Comparison of ENCODE assay signal across 20 cellular contexts in the genomic region with DNA sequence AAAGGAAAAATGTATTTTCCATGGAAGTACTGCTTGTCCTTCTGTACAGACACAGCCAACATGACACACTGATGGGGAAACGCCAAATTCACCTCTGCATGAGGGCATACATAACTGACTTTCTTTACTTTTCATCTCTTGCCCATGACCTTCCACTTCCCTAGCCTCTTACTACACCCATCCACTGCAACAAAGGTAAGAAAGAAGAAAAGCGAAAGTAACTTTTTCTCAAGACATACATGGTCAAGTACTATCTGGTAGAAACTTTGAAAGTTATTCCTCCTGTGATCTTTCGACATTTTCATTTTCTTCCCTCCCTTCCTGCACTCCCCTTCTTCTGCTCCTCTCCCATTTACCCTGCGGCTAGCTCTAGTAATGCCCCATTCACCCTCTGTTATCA.
DNase-seq lines count a peak whose midpoint lies in the region; ATAC-seq, FAIRE-seq and TF ChIP-seq lines count a peak whose summit lies in the region.
"Had no signal": no experiment of that assay in that cellular context is flagged by ENCODE, and none has a peak within 500 bp of the region (broad histone marks: within the 10 kb centered on the region; RNA-seq: fewer than 3 reads in every experiment).

No MANE protein-coding gene starts in this region.

- no peaks in the 10 kb centered on the region for H3K9me3 ChIP-seq in naive thymus-derived CD4-positive, alpha-beta T cell (ENCODE audit: control insufficient read depth in 2 of 3, low read length in 3 of 3)
- H3K9me3 ChIP-seq in right lobe of liver, result no peaks in the 10 kb centered on the region

- WGBS in right lobe of liver (ENCODE audit: insufficient coverage, low coverage, low lambda C conversion rate, missing lambda C conversion rate), result 84% methylated on average over 4 of the region's 4 CpGs

- peaks cover 4% of the 10 kb centered on the region for H3K9me3 Mint-ChIP-seq in activated CD4-positive, alpha-beta T cell treated with anti-CD3 and anti-CD28 coated beads, Interleukin-2, amount 10 ng/mL, durations not matched to agents 7 days and 5 days
- no peaks in the 10 kb centered on the region for H3K9me3 Mint-ChIP-seq in activated CD4-positive, alpha-beta T cell treated with anti-CD3 and anti-CD28 coated beads, Interleukin-2, amount 10 ng/mL, durations not matched to agents 24 days and 14 days
- H3K9me3 Mint-ChIP-seq in WTC11, result no peaks in the 10 kb centered on the region
- no peaks in the 10 kb centered on the region for H3K9me3 Mint-ChIP-seq in naive thymus-derived CD4-positive, alpha-beta T cell
- H3K9me3 Mint-ChIP-seq: CD4-positive, alpha-beta memory T cell had no signal

- POLR2A ChIA-PET in activated CD4-positive, alpha-beta T cell treated with anti-CD3 and anti-CD28 coated beads, Interleukin-2, amount 10 ng/mL, durations not matched to agents 7 days and 5 days (lab: Charles Lee), result no interaction called here
- POLR2A ChIA-PET in WTC11 (lab: Charles Lee), result no interaction called here
- POLR2A ChIA-PET in naive thymus-derived CD4-positive, alpha-beta T cell (lab: Charles Lee), result no interaction called here

- no peaks in the 10 kb centered on the region for H3K27me3 ChIP-seq in naive thymus-derived CD4-positive, alpha-beta T cell (ENCODE audit: control insufficient read depth in 2 of 2, insufficient read depth in 2 of 2, low read length in 2 of 2)
- H3K27me3 ChIP-seq in right lobe of liver, result no peaks in the 10 kb centered on the region

- intact Hi-C loops in activated CD4-positive, alpha-beta T cell treated with anti-CD3 and anti-CD28 coated beads, Interleukin-2, amount 10 ng/mL, durations not matched to agents 24 days and 14 days (cut with micrococcal nuclease), result no loop called here
- intact Hi-C loops in naive thymus-derived CD4-positive, alpha-beta T cell (cut with micrococcal nuclease), result no loop called here
- intact Hi-C loops in right lobe of liver (cut with DNase I), result no loop called here

- no peak for TF ChIP-seq POLR2A in GM12892 (IDR thresholded peaks at IDR 0.05; ENCODE audit: low read depth, low read length)
- no peak for TF ChIP-seq POLR2A in right lobe of liver (IDR thresholded peaks at IDR 0.05)

- no peak for ATAC-seq in WTC11
- no peak for ATAC-seq in naive thymus-derived CD4-positive, alpha-beta T cell
- ATAC-seq in GM18873 (IDR thresholded peaks at IDR 0.05; ENCODE audit: low FRiP score, unreplicated experiment), result no peak
- no peak for ATAC-seq in right lobe of liver
- ATAC-seq: PC-3 had no signal

- no peaks in the 10 kb centered on the region for H3K36me3 ChIP-seq in naive thymus-derived CD4-positive, alpha-beta T cell (ENCODE audit: control insufficient read depth in 2 of 3, insufficient read depth in 3 of 3, low read length in 3 of 3)
- H3K36me3 ChIP-seq in right lobe of liver, result peaks cover 0 to 31% (median 15%) of the 10 kb centered on the region in 4 donors

- no peaks in the 10 kb centered on the region for H3K4me1 ChIP-seq in naive thymus-derived CD4-positive, alpha-beta T cell (ENCODE audit: control insufficient read depth in 2 of 2, insufficient read depth in 2 of 2, low read length in 2 of 2)
- H3K4me1 ChIP-seq in right lobe of liver, result no peaks in the 10 kb centered on the region

- peaks cover 4% of the 10 kb centered on the region for H3K36me3 Mint-ChIP-seq in activated CD4-positive, alpha-beta T cell treated with anti-CD3 and anti-CD28 coated beads, Interleukin-2, amount 10 ng/mL, durations not matched to agents 7 days and 5 days (ENCODE audit: low read depth)
- no peaks in the 10 kb centered on the region for H3K36me3 Mint-ChIP-seq in activated CD4-positive, alpha-beta T cell treated with anti-CD3 and anti-CD28 coated beads, Interleukin-2, amount 10 ng/mL, durations not matched to agents 24 days and 14 days (ENCODE audit: low read depth)
- peaks cover 26% of the 10 kb centered on the region for H3K36me3 Mint-ChIP-seq in WTC11
- H3K36me3 Mint-ChIP-seq in naive thymus-derived CD4-positive, alpha-beta T cell, result peaks cover 0 to 33% (median 25%) of the 10 kb centered on the region in 5 donors

- DNase-seq in activated CD4-positive, alpha-beta T cell treated with anti-CD3 and anti-CD28 coated beads, Interleukin-2, amount 10 ng/mL, durations not matched to agents 7 days and 5 days, result no peak
- DNase-seq in activated CD4-positive, alpha-beta T cell treated with anti-CD3 and anti-CD28 coated beads, Interleukin-2, amount 10 ng/mL, durations not matched to agents 24 days and 14 days, result no peak
- DNase-seq in GM12892 (ENCODE audit: insufficient read length) (no peak), WTC11 (ENCODE audit: low spot score) (no peak), right lobe of liver (no peak), COLO829 (ENCODE audit: low spot score) (no peak)
- no peak for DNase-seq in naive thymus-derived CD4-positive, alpha-beta T cell
- DNase-seq: CD4-positive, alpha-beta memory T cell; DMS79 treated with DMSO at 0.1 percent for 48 hours; Kasumi-1; MM.1S; NCI-H1105; NCI-H1930; NCI-H2171; NCI-H748 treated with DMSO at 0.1 percent for 48 hours; PC-3 had no signal

- H3K4me1 Mint-ChIP-seq in activated CD4-positive, alpha-beta T cell treated with anti-CD3 and anti-CD28 coated beads, Interleukin-2, amount 10 ng/mL, durations not matched to agents 7 days and 5 days, result peaks cover 18% of the 10 kb centered on the region
- peaks cover 10% of the 10 kb centered on the region for H3K4me1 Mint-ChIP-seq in activated CD4-positive, alpha-beta T cell treated with anti-CD3 and anti-CD28 coated beads, Interleukin-2, amount 10 ng/mL, durations not matched to agents 24 days and 14 days
- peaks cover 28% of the 10 kb centered on the region for H3K4me1 Mint-ChIP-seq in WTC11
- H3K4me1 Mint-ChIP-seq in naive thymus-derived CD4-positive, alpha-beta T cell, result peaks cover 7 to 19% (median 13%) of the 10 kb centered on the region in 7 donors

- no peak for TF ChIP-seq CTCF in WTC11 (IDR thresholded peaks at IDR 0.05)
- no peak for TF ChIP-seq CTCF in right lobe of liver (IDR thresholded peaks at IDR 0.05)

- CTCF ChIA-PET in activated CD4-positive, alpha-beta T cell treated with anti-CD3 and anti-CD28 coated beads, Interleukin-2, amount 10 ng/mL, durations not matched to agents 7 days and 5 days (lab: Charles Lee), result no interaction called here
- CTCF ChIA-PET in WTC11 (lab: Charles Lee), result no interaction called here
- CTCF ChIA-PET in naive thymus-derived CD4-positive, alpha-beta T cell (lab: Charles Lee), result no interaction called here

- H3K4me3 Mint-ChIP-seq in activated CD4-positive, alpha-beta T cell treated with anti-CD3 and anti-CD28 coated beads, Interleukin-2, amount 10 ng/mL, durations not matched to agents 7 days and 5 days, result no peak overlapping the region
- H3K4me3 Mint-ChIP-seq in activated CD4-positive, alpha-beta T cell treated with anti-CD3 and anti-CD28 coated beads, Interleukin-2, amount 10 ng/mL, durations not matched to agents 24 days and 14 days, result no peak overlapping the region
- H3K4me3 Mint-ChIP-seq in WTC11, result no peak overlapping the region
- peak overlapping the region in 7 of 10 donors; percentile 5 to 47 (median 11) for H3K4me3 Mint-ChIP-seq in naive thymus-derived CD4-positive, alpha-beta T cell

- H3K27ac Mint-ChIP-seq in activated CD4-positive, alpha-beta T cell treated with anti-CD3 and anti-CD28 coated beads, Interleukin-2, amount 10 ng/mL, durations not matched to agents 7 days and 5 days, result peak overlapping the region; percentile 32
- no peak overlapping the region for H3K27ac Mint-ChIP-seq in activated CD4-positive, alpha-beta T cell treated with anti-CD3 and anti-CD28 coated beads, Interleukin-2, amount 10 ng/mL, durations not matched to agents 24 days and 14 days
- H3K27ac Mint-ChIP-seq in WTC11, result peak overlapping the region; percentile 56
- peak overlapping the region in 4 of 9 donors; percentile 5 to 52 (median 44) for H3K27ac Mint-ChIP-seq in naive thymus-derived CD4-positive, alpha-beta T cell

- no peak overlapping the region for H3K4me3 ChIP-seq in naive thymus-derived CD4-positive, alpha-beta T cell (ENCODE audit: low read length)
- no peak overlapping the region for H3K4me3 ChIP-seq in right lobe of liver

- no peak overlapping the region for H3K27ac ChIP-seq in naive thymus-derived CD4-positive, alpha-beta T cell (ENCODE audit: low read depth, low read length)
- H3K27ac ChIP-seq in right lobe of liver, result no peak overlapping the region
- H3K27ac ChIP-seq: 22Rv1, RWPE1 had no signal

- FAIRE-seq in GM12892 (lab: Jason Lieb, UNC), result peak; percentile 74
- FAIRE-seq: G401.6 had no signal

- H3K27me3 Mint-ChIP-seq in activated CD4-positive, alpha-beta T cell treated with anti-CD3 and anti-CD28 coated beads, Interleukin-2, amount 10 ng/mL, durations not matched to agents 7 days and 5 days, result no peaks in the 10 kb centered on the region
- peaks cover 7% of the 10 kb centered on the region for H3K27me3 Mint-ChIP-seq in activated CD4-positive, alpha-beta T cell treated with anti-CD3 and anti-CD28 coated beads, Interleukin-2, amount 10 ng/mL, durations not matched to agents 24 days and 14 days
- H3K27me3 Mint-ChIP-seq in WTC11 (ENCODE audit: low read depth), result no peaks in the 10 kb centered on the region
- H3K27me3 Mint-ChIP-seq in naive thymus-derived CD4-positive, alpha-beta T cell, result peaks cover 0 to 3% (median 0%) of the 10 kb centered on the region in 5 donors

TF ChIP-seq in WTC11, 78 proteins besides CTCF, POLR2A, EP300 and RAD21 (continues in another document):
- TF ChIP-seq, protein P1, sequence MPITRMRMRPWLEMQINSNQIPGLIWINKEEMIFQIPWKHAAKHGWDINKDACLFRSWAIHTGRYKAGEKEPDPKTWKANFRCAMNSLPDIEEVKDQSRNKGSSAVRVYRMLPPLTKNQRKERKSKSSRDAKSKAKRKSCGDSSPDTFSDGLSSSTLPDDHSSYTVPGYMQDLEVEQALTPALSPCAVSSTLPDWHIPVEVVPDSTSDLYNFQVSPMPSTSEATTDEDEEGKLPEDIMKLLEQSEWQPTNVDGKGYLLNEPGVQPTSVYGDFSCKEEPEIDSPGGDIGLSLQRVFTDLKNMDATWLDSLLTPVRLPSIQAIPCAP (CRISPR knock-in tag; IDR thresholded peaks at IDR 0.05), result no peak
- TF ChIP-seq, protein P2, sequence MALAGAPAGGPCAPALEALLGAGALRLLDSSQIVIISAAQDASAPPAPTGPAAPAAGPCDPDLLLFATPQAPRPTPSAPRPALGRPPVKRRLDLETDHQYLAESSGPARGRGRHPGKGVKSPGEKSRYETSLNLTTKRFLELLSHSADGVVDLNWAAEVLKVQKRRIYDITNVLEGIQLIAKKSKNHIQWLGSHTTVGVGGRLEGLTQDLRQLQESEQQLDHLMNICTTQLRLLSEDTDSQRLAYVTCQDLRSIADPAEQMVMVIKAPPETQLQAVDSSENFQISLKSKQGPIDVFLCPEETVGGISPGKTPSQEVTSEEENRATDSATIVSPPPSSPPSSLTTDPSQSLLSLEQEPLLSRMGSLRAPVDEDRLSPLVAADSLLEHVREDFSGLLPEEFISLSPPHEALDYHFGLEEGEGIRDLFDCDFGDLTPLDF (CRISPR knock-in tag; IDR thresholded peaks at IDR 0.05), result no peak
- no peak for TF ChIP-seq MYBL2 (CRISPR knock-in tag; IDR thresholded peaks at IDR 0.05)

Comparison
In these comparisons a context has a peak if more than half of its experiments do, and no peak if none do; other contexts are left out.
1. H3K4me3 Mint-ChIP-seq: peak in naive thymus-derived CD4-positive, alpha-beta T cell (7 of 10); none in activated CD4-positive, alpha-beta T cell treated with anti-CD3 and anti-CD28 coated beads, Interleukin-2, amount 10 ng/mL, durations not matched to agents 7 days and 5 days (single experiment), activated CD4-positive, alpha-beta T cell treated with anti-CD3 and anti-CD28 coated beads, Interleukin-2, amount 10 ng/mL, durations not matched to agents 24 days and 14 days (single experiment) and WTC11 (single experiment).